ENCODE assay signal across 8 cellular contexts in genomic region chr17:16439867-16440351, GRCh38. TPM values are rescaled to one million over a fixed set of nuclear protein-coding genes. Genes with fewer than 3 reads are reported as not detected.
A peak's percentile ranks its signal among the peaks of the same experiment; 100 is the strongest.
DNase-seq lines count a peak whose midpoint lies in the region; ATAC-seq, FAIRE-seq and TF ChIP-seq lines count a peak whose summit lies in the region.

No MANE protein-coding gene starts in this region.

- H3K36me3 ChIP-seq in bronchial epithelial cell (ENCODE audit: control insufficient read depth, insufficient read depth, low read length) = peaks cover 32% of the 10 kb centered on the region
- H3K36me3 ChIP-seq in mucosa of descending colon (ENCODE audit: low read depth) = peaks cover 5% of the 10 kb centered on the region

- peaks cover 29% of the 10 kb centered on the region for H3K4me1 ChIP-seq in mucosa of descending colon (ENCODE audit: low read depth)

- H3K4me3 ChIP-seq in bronchial epithelial cell (ENCODE audit: low read depth, low read length) (peak overlapping the region; percentile 69), mucosa of descending colon (peak overlapping the region; percentile 92)

- intact Hi-C loops in mucosa of descending colon (cut with DNase I, micrococcal nuclease) = no loop called here

- FAIRE-seq in bronchial epithelial cell (lab: Jason Lieb, UNC) = no peak

- no peak for ATAC-seq in mucosa of descending colon
- ATAC-seq in GM19463 (IDR thresholded peaks at IDR 0.05; ENCODE audit: unreplicated experiment) = no peak
- no peak for ATAC-seq in GM21723 (IDR thresholded peaks at IDR 0.05; ENCODE audit: unreplicated experiment)

- no peak for TF ChIP-seq CTCF in bronchial epithelial cell (IDR thresholded peaks at IDR 0.05; ENCODE audit: insufficient read depth, low read length, severe bottlenecking)
- no peak for TF ChIP-seq CTCF in mucosa of descending colon (IDR thresholded peaks at IDR 0.05)

- H3K9me3 ChIP-seq in mucosa of descending colon = no peaks in the 10 kb centered on the region

- no peaks in the 10 kb centered on the region for H3K27me3 ChIP-seq in bronchial epithelial cell (ENCODE audit: control insufficient read depth, insufficient read depth, low read length)

- DNase-seq in GF-D8 (lab: John Stamatoyannopoulos, UW) = peak; percentile 46
- DNase-seq in NOMO-1 treated with dmso at 0.1 percent for 144 hours (lab: John Stamatoyannopoulos, UW; ENCODE audit: unreplicated experiment) = peak; percentile 52
- peak; percentile 55 for DNase-seq in bronchial epithelial cell (ENCODE audit: low read depth)
- DNase-seq in mucosa of descending colon = no peak
- DNase-seq in NK-92 (lab: John Stamatoyannopoulos, UW; ENCODE audit: unreplicated experiment) = no peak
- no peak for DNase-seq in NCI-H2196 (lab: John Stamatoyannopoulos, UW; ENCODE audit: unreplicated experiment)

RNA-seq across cellular contexts. Expression of gene TRPV2, which starts 24.5 kb away (rescaled TPM):
- total RNA-seq in bronchial epithelial cell (under 0.01 and 0.26 TPM in 2 replicates), mucosa of descending colon (10 to 100 TPM in 2 of 3 donors, 1 to 10 TPM in 1; 4.8 to 15.2 (median 13.3) TPM)

RNA-seq across cellular contexts. Expression of gene LRRC75A, which starts 52.1 kb away (rescaled TPM):
- total RNA-seq in bronchial epithelial cell (0.13 TPM in 1 of 2 replicates, not detected in the other), mucosa of descending colon (10 to 100 TPM; 37.1 to 85.7 (median 52.6) TPM)

RNA-seq across cellular contexts. Expression of gene UBB, which starts 59.0 kb away (rescaled TPM):
- total RNA-seq in bronchial epithelial cell = 766 and 1,827 TPM in 2 replicates
- total RNA-seq in mucosa of descending colon = 1,000 to 10,000 TPM; 1,560 to 1,757 (median 1,606) TPM

Comparison
In these comparisons a context has a peak if more than half of its experiments do, and no peak if none do; other contexts are left out.
1. DNase-seq: peak in GF-D8 (single experiment), NOMO-1 treated with dmso at 0.1 percent for 144 hours (single experiment) and bronchial epithelial cell (single experiment); none in mucosa of descending colon (0 of 3), NK-92 (single experiment) and NCI-H2196 (single experiment).
2. RNA of gene LRRC75A, which starts 52.1 kb away (total RNA-seq): 37.1 to 85.7 TPM in mucosa of descending colon; 0.13 TPM in bronchial epithelial cell; every median in the first group is over 10 times any median in the second.